In the genomic region with DNA sequence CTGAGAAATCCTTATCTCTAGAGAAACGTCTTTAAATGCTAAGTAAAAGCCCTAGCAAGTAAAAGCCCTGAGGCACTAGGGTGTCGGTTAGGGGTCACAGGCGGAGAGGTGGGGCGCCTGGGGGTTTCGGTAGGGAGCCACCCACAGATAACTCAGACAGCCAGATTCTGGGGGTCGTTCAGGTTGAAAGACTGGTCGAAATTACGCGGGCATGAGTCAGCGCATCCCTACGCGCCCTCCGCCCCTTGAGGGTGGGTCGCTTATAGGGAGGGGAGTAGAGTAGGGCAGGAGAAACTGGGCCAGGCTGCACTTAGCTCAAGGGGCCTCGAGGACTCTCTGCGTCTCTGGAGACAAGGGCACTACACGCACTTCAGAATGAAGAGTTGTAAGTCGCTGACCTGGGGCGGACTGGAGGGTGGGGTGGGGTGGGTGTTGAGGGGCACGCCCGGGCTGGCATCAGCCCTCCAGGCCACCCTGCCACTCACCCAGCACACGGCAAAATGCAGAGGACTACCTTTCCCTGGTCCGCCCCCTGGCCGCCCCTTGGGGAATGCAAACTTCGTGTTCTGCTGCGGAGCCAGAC, we compare ENCODE assay signal across 8 cellular contexts. TPM values are rescaled to one million over a fixed set of nuclear protein-coding genes. Genes with fewer than 3 reads are reported as not detected.
DNase-seq lines count a peak whose midpoint lies in the region; ATAC-seq and TF ChIP-seq lines count a peak whose summit lies in the region.

No MANE protein-coding gene starts in this region.

- peak overlapping the region in 1 of 7 donors; percentile 61 for H3K27ac Mint-ChIP-seq in CD14-positive monocyte
- peak overlapping the region; percentile 96 for H3K27ac Mint-ChIP-seq in activated naive CD8-positive, alpha-beta T cell

- peaks cover 30% of the 10 kb centered on the region for H3K4me1 ChIP-seq in HUES6 (ENCODE audit: control insufficient read depth, insufficient read depth, low read length)

- peak overlapping the region; percentile 91 for H3K9ac ChIP-seq in HUES6 (ENCODE audit: low read length)

- H3K36me3 Mint-ChIP-seq in CD14-positive monocyte = peaks cover 0 to 17% of the 10 kb centered on the region in 2 donors
- H3K36me3 Mint-ChIP-seq in activated naive CD8-positive, alpha-beta T cell = peaks cover 8% of the 10 kb centered on the region

- ATAC-seq in left ventricle myocardium superior = peak; percentile 60
- peak; percentile 59 for ATAC-seq in sciatic nerve

- peaks cover 48 to 68% (median 60%) of the 10 kb centered on the region in 3 donors for H3K27me3 Mint-ChIP-seq in CD14-positive monocyte (ENCODE audit: low read depth in 3 of 3)
- no peaks in the 10 kb centered on the region for H3K27me3 Mint-ChIP-seq in activated naive CD8-positive, alpha-beta T cell

- H3K27ac ChIP-seq in HUES6 (ENCODE audit: low read depth, low read length) = peak overlapping the region; percentile 72; the same call in 1 of the 2 replicates

- TF ChIP-seq CTCF in CD14-positive monocyte (IDR thresholded peaks at IDR 0.05) = no peak

- peaks cover 0 to 28% (median 11%) of the 10 kb centered on the region in 7 donors for H3K9me3 Mint-ChIP-seq in CD14-positive monocyte
- H3K9me3 Mint-ChIP-seq in activated naive CD8-positive, alpha-beta T cell (ENCODE audit: low read depth) = no peaks in the 10 kb centered on the region

- H3K4me1 Mint-ChIP-seq in CD14-positive monocyte = peaks cover 34% of the 10 kb centered on the region
- peaks cover 59% of the 10 kb centered on the region for H3K4me1 Mint-ChIP-seq in activated naive CD8-positive, alpha-beta T cell (ENCODE audit: low read depth)

- peaks cover 36% of the 10 kb centered on the region for H3K27me3 ChIP-seq in HUES6 (ENCODE audit: control insufficient read depth, insufficient read depth, low read length)

- DNase-seq in CD14-positive monocyte (ENCODE audit: low spot score) (no peak), left ventricle myocardium superior (peak; percentile 46), sciatic nerve (ENCODE audit: low spot score) (peak; percentile 71), cerebellar nuclear complex (lab: John Stamatoyannopoulos, UW) (no peak), hepatic stellate cell (ENCODE audit: low spot score) (no peak), SIG-M5 treated with dmso at 0.1 percent for 504 hours (lab: John Stamatoyannopoulos, UW; ENCODE audit: unreplicated experiment) (no peak)

- no peaks in the 10 kb centered on the region for H3K9me3 ChIP-seq in HUES6 (ENCODE audit: control insufficient read depth, insufficient read depth, low read depth, low read length)

- H3K36me3 ChIP-seq in HUES6 (ENCODE audit: control insufficient read depth, insufficient read depth, low read length) = peaks cover 21% of the 10 kb centered on the region

- peak overlapping the region; percentile 97 to 100 for H3K4me3 Mint-ChIP-seq in CD14-positive monocyte
- H3K4me3 Mint-ChIP-seq in activated naive CD8-positive, alpha-beta T cell = peak overlapping the region; percentile 99

- intact Hi-C loops in CD14-positive monocyte (cut with micrococcal nuclease) (no loop called here), left ventricle myocardium superior (cut with micrococcal nuclease) (no loop called here), sciatic nerve (cut with DNase I) (no loop called here)

- peak overlapping the region; percentile 86 for H3K4me3 ChIP-seq in HUES6 (ENCODE audit: low read depth, low read length)

RNA-seq across cellular contexts. Expression of a gene that starts 0.6 kb away (rescaled TPM):
- 1 to 10 TPM; 1.8 to 4.0 TPM for polyA plus RNA-seq in CD14-positive monocyte
- total RNA-seq in left ventricle myocardium superior = 22.6 TPM
- total RNA-seq in sciatic nerve = 38.8 TPM

RNA-seq across cellular contexts. Expression of a gene that starts 1.6 kb away (rescaled TPM):
- polyA plus RNA-seq in CD14-positive monocyte = not detected
- 0.27 TPM for total RNA-seq in left ventricle myocardium superior
- 6.1 TPM for total RNA-seq in sciatic nerve

RNA-seq across cellular contexts. Expression of a gene that starts 11.1 kb away (rescaled TPM):
- under 1 TPM in 1 of 2 donors, not detected in 1; 0.22 TPM for polyA plus RNA-seq in CD14-positive monocyte
- 7.7 TPM for total RNA-seq in left ventricle myocardium superior
- total RNA-seq in sciatic nerve = 312 TPM

RNA-seq across cellular contexts. Expression of a gene that starts 22.5 kb away (rescaled TPM):
- 10 to 100 TPM in 1 of 2 donors, 1 to 10 TPM in 1; 9.9 to 11.3 TPM for polyA plus RNA-seq in CD14-positive monocyte
- 49.7 TPM for total RNA-seq in left ventricle myocardium superior
- total RNA-seq in sciatic nerve = 59.9 TPM

RNA-seq across cellular contexts. Expression of a gene that starts 23.3 kb away (rescaled TPM):
- polyA plus RNA-seq in CD14-positive monocyte = 1 to 10 TPM; 1.2 to 1.8 TPM
- total RNA-seq in left ventricle myocardium superior = 2.6 TPM
- 2.8 TPM for total RNA-seq in sciatic nerve

Comparison
In these comparisons a context has a peak if more than half of its experiments do, and no peak if none do; other contexts are left out.
1. DNase-seq: peak in left ventricle myocardium superior (single experiment) and sciatic nerve (single experiment); none in CD14-positive monocyte (single experiment), cerebellar nuclear complex (0 of 2), hepatic stellate cell (single experiment) and SIG-M5 treated with dmso at 0.1 percent for 504 hours (single experiment).
2. RNA of a gene that starts 11.1 kb away (total RNA-seq): 312 TPM in sciatic nerve (single experiment); 7.7 TPM in left ventricle myocardium superior (single experiment); every median in the first group is over 10 times any median in the second.